ENCODE assay signal across 1 cellular context in the genomic region with DNA sequence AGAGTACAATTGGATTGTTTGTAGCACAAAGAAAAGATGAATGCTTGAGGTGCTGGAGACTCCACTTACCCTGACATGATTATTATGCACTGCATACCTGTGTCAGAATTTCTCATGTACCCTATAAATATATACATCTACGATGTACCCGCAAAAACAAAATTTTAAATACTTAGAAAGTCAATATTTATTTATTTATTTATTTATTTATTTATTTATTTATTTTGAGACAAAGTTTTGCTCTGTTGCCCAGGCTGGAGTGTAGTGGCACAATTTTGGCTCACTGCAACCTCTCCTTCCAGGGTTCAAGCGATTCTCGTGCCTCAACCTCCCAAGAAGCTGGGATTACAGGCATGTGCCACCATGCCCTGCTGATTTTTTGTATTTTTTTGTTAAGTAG.
TF ChIP-seq lines count a peak whose summit lies in the region.

No MANE protein-coding gene starts in this region.

TF ChIP-seq in HEK293, 187 proteins besides CTCF, POLR2A, EP300 and RAD21 (continued from another document and continues in another):
- TF ChIP-seq, protein P1, sequence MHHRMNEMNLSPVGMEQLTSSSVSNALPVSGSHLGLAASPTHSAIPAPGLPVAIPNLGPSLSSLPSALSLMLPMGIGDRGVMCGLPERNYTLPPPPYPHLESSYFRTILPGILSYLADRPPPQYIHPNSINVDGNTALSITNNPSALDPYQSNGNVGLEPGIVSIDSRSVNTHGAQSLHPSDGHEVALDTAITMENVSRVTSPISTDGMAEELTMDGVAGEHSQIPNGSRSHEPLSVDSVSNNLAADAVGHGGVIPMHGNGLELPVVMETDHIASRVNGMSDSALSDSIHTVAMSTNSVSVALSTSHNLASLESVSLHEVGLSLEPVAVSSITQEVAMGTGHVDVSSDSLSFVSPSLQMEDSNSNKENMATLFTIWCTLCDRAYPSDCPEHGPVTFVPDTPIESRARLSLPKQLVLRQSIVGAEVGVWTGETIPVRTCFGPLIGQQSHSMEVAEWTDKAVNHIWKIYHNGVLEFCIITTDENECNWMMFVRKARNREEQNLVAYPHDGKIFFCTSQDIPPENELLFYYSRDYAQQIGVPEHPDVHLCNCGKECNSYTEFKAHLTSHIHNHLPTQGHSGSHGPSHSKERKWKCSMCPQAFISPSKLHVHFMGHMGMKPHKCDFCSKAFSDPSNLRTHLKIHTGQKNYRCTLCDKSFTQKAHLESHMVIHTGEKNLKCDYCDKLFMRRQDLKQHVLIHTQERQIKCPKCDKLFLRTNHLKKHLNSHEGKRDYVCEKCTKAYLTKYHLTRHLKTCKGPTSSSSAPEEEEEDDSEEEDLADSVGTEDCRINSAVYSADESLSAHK (tag by site-specific recombination; IDR thresholded peaks at IDR 0.05), result no peak
- TF ChIP-seq KLF1 (tag by site-specific recombination; IDR thresholded peaks at IDR 0.05), result no peak
- TF ChIP-seq SP2 (tag by site-specific recombination; IDR thresholded peaks at IDR 0.05), result no peak
- TF ChIP-seq, protein P2, sequence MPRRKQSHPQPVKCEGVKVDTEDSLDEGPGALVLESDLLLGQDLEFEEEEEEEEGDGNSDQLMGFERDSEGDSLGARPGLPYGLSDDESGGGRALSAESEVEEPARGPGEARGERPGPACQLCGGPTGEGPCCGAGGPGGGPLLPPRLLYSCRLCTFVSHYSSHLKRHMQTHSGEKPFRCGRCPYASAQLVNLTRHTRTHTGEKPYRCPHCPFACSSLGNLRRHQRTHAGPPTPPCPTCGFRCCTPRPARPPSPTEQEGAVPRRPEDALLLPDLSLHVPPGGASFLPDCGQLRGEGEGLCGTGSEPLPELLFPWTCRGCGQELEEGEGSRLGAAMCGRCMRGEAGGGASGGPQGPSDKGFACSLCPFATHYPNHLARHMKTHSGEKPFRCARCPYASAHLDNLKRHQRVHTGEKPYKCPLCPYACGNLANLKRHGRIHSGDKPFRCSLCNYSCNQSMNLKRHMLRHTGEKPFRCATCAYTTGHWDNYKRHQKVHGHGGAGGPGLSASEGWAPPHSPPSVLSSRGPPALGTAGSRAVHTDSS (tag by site-specific recombination; IDR thresholded peaks at IDR 0.05), result no peak
- no peak for TF ChIP-seq ZNF248 (tag by site-specific recombination; IDR thresholded peaks at IDR 0.05)
- TF ChIP-seq, protein P3, sequence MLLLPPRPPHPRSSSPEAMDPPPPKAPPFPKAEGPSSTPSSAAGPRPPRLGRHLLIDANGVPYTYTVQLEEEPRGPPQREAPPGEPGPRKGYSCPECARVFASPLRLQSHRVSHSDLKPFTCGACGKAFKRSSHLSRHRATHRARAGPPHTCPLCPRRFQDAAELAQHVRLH (tag by site-specific recombination; IDR thresholded peaks at IDR 0.05), result no peak
- no peak for TF ChIP-seq ZNF571 (tag by site-specific recombination; IDR thresholded peaks at IDR 0.05)
- no peak for TF ChIP-seq RBAK (tag by site-specific recombination; IDR thresholded peaks at IDR 0.05)
- TF ChIP-seq GLI4 (tag by site-specific recombination; IDR thresholded peaks at IDR 0.05), result no peak
- no peak for TF ChIP-seq ZNF548 (tag by site-specific recombination; IDR thresholded peaks at IDR 0.05)
- TF ChIP-seq SP7 (tag by site-specific recombination; IDR thresholded peaks at IDR 0.05), result no peak
- TF ChIP-seq, protein P4, sequence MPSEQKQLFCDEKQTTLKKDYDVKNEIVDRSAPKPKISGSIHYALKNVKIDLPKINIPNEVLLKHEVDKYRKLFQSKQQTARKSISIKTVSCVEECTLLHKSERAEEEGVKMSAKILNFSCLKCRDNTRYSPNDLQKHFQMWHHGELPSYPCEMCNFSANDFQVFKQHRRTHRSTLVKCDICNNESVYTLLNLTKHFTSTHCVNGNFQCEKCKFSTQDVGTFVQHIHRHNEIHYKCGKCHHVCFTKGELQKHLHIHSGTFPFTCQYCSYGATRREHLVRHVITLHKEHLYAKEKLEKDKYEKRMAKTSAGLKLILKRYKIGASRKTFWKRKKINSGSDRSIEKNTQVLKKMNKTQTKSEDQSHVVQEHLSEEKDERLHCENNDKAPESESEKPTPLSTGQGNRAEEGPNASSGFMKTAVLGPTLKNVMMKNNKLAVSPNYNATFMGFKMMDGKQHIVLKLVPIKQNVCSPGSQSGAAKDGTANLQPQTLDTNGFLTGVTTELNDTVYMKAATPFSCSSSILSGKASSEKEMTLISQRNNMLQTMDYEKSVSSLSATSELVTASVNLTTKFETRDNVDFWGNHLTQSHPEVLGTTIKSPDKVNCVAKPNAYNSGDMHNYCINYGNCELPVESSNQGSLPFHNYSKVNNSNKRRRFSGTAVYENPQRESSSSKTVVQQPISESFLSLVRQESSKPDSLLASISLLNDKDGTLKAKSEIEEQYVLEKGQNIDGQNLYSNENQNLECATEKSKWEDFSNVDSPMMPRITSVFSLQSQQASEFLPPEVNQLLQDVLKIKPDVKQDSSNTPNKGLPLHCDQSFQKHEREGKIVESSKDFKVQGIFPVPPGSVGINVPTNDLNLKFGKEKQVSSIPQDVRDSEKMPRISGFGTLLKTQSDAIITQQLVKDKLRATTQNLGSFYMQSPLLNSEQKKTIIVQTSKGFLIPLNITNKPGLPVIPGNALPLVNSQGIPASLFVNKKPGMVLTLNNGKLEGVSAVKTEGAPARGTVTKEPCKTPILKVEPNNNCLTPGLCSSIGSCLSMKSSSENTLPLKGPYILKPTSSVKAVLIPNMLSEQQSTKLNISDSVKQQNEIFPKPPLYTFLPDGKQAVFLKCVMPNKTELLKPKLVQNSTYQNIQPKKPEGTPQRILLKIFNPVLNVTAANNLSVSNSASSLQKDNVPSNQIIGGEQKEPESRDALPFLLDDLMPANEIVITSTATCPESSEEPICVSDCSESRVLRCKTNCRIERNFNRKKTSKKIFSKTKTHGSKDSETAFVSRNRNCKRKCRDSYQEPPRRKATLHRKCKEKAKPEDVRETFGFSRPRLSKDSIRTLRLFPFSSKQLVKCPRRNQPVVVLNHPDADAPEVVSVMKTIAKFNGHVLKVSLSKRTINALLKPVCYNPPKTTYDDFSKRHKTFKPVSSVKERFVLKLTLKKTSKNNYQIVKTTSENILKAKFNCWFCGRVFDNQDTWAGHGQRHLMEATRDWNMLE (tag by site-specific recombination; conservative IDR thresholded peaks at IDR 0.05; ENCODE audit: low read depth), result peak; percentile 79
- TF ChIP-seq ZNF155 (tag by site-specific recombination; IDR thresholded peaks at IDR 0.05), result no peak
- TF ChIP-seq ZNF48 (tag by site-specific recombination; IDR thresholded peaks at IDR 0.05), result no peak
- no peak for TF ChIP-seq ZBTB7A (tag by site-specific recombination; IDR thresholded peaks at IDR 0.05; ENCODE audit: low read depth)
- no peak for TF ChIP-seq ZFP41 (tag by site-specific recombination; IDR thresholded peaks at IDR 0.05; ENCODE audit: borderline replicate concordance)
- TF ChIP-seq ZNF670 (tag by site-specific recombination; IDR thresholded peaks at IDR 0.05; ENCODE audit: low read depth), result no peak
- TF ChIP-seq, protein P5, sequence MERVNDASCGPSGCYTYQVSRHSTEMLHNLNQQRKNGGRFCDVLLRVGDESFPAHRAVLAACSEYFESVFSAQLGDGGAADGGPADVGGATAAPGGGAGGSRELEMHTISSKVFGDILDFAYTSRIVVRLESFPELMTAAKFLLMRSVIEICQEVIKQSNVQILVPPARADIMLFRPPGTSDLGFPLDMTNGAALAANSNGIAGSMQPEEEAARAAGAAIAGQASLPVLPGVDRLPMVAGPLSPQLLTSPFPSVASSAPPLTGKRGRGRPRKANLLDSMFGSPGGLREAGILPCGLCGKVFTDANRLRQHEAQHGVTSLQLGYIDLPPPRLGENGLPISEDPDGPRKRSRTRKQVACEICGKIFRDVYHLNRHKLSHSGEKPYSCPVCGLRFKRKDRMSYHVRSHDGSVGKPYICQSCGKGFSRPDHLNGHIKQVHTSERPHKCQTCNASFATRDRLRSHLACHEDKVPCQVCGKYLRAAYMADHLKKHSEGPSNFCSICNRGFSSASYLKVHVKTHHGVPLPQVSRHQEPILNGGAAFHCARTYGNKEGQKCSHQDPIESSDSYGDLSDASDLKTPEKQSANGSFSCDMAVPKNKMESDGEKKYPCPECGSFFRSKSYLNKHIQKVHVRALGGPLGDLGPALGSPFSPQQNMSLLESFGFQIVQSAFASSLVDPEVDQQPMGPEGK (tag by site-specific recombination; IDR thresholded peaks at IDR 0.05), result no peak
- TF ChIP-seq ZNF292 (tag by site-specific recombination; IDR thresholded peaks at IDR 0.05; ENCODE audit: borderline replicate concordance, low read depth), result 0 out of 2 replicates have a peak, but pooled peaks have one; percentile 34
- TF ChIP-seq ZNF19 (tag by site-specific recombination; IDR thresholded peaks at IDR 0.05; ENCODE audit: low read depth), result no peak
- no peak for TF ChIP-seq ZNF544 (tag by site-specific recombination; IDR thresholded peaks at IDR 0.05)
- TF ChIP-seq, protein P6, sequence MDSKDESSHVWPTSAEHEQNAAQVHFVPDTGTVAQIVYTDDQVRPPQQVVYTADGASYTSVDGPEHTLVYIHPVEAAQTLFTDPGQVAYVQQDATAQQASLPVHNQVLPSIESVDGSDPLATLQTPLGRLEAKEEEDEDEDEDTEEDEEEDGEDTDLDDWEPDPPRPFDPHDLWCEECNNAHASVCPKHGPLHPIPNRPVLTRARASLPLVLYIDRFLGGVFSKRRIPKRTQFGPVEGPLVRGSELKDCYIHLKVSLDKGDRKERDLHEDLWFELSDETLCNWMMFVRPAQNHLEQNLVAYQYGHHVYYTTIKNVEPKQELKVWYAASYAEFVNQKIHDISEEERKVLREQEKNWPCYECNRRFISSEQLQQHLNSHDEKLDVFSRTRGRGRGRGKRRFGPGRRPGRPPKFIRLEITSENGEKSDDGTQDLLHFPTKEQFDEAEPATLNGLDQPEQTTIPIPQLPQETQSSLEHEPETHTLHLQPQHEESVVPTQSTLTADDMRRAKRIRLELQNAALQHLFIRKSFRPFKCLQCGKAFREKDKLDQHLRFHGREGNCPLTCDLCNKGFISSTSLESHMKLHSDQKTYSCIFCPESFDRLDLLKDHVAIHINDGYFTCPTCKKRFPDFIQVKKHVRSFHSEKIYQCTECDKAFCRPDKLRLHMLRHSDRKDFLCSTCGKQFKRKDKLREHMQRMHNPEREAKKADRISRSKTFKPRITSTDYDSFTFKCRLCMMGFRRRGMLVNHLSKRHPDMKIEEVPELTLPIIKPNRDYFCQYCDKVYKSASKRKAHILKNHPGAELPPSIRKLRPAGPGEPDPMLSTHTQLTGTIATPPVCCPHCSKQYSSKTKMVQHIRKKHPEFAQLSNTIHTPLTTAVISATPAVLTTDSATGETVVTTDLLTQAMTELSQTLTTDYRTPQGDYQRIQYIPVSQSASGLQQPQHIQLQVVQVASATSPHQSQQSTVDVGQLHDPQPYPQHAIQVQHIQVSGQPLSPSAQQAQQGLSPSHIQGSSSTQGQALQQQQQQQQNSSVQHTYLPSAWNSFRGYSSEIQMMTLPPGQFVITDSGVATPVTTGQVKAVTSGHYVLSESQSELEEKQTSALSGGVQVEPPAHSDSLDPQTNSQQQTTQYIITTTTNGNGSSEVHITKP (tag by site-specific recombination; IDR thresholded peaks at IDR 0.05), result no peak
- TF ChIP-seq ZNF202 (tag by site-specific recombination; IDR thresholded peaks at IDR 0.05; ENCODE audit: borderline replicate concordance), result peak; percentile 63; the same call in 1 of the 2 replicates
- no peak for TF ChIP-seq TRIM28 (IDR thresholded peaks at IDR 0.05; ENCODE audit: borderline replicate concordance, low read length)
- TF ChIP-seq, protein P7, sequence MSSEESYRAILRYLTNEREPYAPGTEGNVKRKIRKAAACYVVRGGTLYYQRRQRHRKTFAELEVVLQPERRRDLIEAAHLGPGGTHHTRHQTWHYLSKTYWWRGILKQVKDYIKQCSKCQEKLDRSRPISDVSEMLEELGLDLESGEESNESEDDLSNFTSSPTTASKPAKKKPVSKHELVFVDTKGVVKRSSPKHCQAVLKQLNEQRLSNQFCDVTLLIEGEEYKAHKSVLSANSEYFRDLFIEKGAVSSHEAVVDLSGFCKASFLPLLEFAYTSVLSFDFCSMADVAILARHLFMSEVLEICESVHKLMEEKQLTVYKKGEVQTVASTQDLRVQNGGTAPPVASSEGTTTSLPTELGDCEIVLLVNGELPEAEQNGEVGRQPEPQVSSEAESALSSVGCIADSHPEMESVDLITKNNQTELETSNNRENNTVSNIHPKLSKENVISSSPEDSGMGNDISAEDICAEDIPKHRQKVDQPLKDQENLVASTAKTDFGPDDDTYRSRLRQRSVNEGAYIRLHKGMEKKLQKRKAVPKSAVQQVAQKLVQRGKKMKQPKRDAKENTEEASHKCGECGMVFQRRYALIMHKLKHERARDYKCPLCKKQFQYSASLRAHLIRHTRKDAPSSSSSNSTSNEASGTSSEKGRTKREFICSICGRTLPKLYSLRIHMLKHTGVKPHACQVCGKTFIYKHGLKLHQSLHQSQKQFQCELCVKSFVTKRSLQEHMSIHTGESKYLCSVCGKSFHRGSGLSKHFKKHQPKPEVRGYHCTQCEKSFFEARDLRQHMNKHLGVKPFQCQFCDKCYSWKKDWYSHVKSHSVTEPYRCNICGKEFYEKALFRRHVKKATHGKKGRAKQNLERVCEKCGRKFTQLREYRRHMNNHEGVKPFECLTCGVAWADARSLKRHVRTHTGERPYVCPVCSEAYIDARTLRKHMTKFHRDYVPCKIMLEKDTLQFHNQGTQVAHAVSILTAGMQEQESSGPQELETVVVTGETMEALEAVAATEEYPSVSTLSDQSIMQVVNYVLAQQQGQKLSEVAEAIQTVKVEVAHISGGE (tag by site-specific recombination; conservative IDR thresholded peaks at IDR 0.05; ENCODE audit: low read depth), result peak; percentile 60
- TF ChIP-seq, protein P8, sequence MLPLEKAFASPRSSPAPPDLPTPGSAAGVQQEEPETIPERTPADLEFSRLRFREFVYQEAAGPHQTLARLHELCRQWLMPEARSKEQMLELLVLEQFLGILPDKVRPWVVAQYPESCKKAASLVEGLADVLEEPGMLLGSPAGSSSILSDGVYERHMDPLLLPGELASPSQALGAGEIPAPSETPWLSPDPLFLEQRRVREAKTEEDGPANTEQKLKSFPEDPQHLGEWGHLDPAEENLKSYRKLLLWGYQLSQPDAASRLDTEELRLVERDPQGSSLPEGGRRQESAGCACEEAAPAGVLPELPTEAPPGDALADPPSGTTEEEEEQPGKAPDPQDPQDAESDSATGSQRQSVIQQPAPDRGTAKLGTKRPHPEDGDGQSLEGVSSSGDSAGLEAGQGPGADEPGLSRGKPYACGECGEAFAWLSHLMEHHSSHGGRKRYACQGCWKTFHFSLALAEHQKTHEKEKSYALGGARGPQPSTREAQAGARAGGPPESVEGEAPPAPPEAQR (tag by site-specific recombination; IDR thresholded peaks at IDR 0.05), result no peak
- TF ChIP-seq ZNF140 (tag by site-specific recombination; IDR thresholded peaks at IDR 0.05), result peak; percentile 58; the same call in 1 of the 2 replicates
- no peak for TF ChIP-seq ZNF274 (IDR thresholded peaks at IDR 0.05; ENCODE audit: low read length)
- TF ChIP-seq ZNF274 (tag by site-specific recombination; IDR thresholded peaks at IDR 0.05; ENCODE audit: borderline replicate concordance), result no peak
- no peak for TF ChIP-seq ZNF10 (tag by site-specific recombination; IDR thresholded peaks at IDR 0.05)
- peak; percentile 61 for TF ChIP-seq ZBTB8A (tag by site-specific recombination; IDR thresholded peaks at IDR 0.05)
